ENCODE assay signal across 22 cellular contexts in the genomic region with DNA sequence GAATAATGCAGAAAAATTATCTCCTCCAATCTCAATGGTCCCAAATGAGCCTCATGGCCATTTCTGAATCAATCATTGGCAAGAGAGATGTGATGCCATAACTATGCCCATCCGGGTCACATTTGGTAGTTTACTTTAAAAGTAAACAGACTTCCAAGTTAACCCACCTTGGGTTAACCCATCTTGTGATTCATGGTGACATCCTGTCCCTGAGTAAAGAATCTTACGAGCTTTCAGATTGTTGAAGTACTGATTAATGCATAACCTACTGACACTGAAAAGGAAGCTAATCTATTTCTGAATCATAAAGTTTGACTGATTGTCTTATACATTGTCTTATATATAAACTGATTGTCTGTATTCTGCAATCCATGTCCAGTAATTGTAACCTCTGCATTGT.
A peak's percentile ranks its signal among the peaks of the same experiment; 100 is the strongest.
DNase-seq lines count a peak whose midpoint lies in the region; ATAC-seq, FAIRE-seq and TF ChIP-seq lines count a peak whose summit lies in the region.
"Had no signal": no experiment of that assay in that cellular context is flagged by ENCODE, and none has a peak within 500 bp of the region (broad histone marks: within the 10 kb centered on the region; RNA-seq: fewer than 3 reads in every experiment).

No MANE protein-coding gene starts in this region.

- no peak overlapping the region for H3K9ac ChIP-seq in PC-3 (ENCODE audit: low read length)
- H3K9ac ChIP-seq: KMS-11 had no signal

- no TSS peak for BruUV-seq in PC-3 (replicated peaks; lab: Mats Ljungman, UMichigan)

- intact Hi-C loops in PC-3 (cut with micrococcal nuclease) (no loop called here), gastrocnemius medialis (cut with DNase I; ENCODE audit: low total_unique reads) (no loop called here), esophagus squamous epithelium (cut with DNase I) (no loop called here)

- in situ Hi-C loops in gastrocnemius medialis (cut with MboI; ENCODE audit: low sequenced_read_pairs in 4 of 4) = no loop called here

- no peak for DNase-seq in GM19239 (ENCODE audit: insufficient read length, low spot score)
- peak; percentile 47 for DNase-seq in PC-3
- peak; percentile 5 for DNase-seq in epithelial cell of esophagus (ENCODE audit: low read depth)
- DNase-seq in gastrocnemius medialis = no peak
- DNase-seq in small intestine = no peak
- DNase-seq in esophagus squamous epithelium (lab: John Stamatoyannopoulos, UW) = no peak
- DNase-seq: ACHN; BE2C; C1 segment of cervical spinal cord; CD4-positive, CD25-positive, alpha-beta regulatory T cell; CD8-positive, alpha-beta memory T cell; COR-L47; DMS 273 treated with DMSO at 0.1 percent for 48 hours; DMS53; DND-41; EL had no signal

- H3K4me3 ChIP-seq in PC-3 (ENCODE audit: low read length) (no peak overlapping the region), epithelial cell of esophagus (ENCODE audit: low read length) (no peak overlapping the region), gastrocnemius medialis (no peak overlapping the region), small intestine (ENCODE audit: low read depth in 1 of 2, low read length in 2 of 2) (no peak overlapping the region), esophagus squamous epithelium (no peak overlapping the region)
- H3K4me3 ChIP-seq: HAP-1 had no signal

- H3K27me3 ChIP-seq in PC-3 (ENCODE audit: low read length) (no peaks in the 10 kb centered on the region), gastrocnemius medialis (no peaks in the 10 kb centered on the region), small intestine (ENCODE audit: control insufficient read depth in 2 of 2, insufficient read depth in 2 of 2, low read length in 2 of 2) (no peaks in the 10 kb centered on the region), esophagus squamous epithelium (no peaks in the 10 kb centered on the region)
- H3K27me3 ChIP-seq: BE2C had no signal

- H3K4me1 ChIP-seq in PC-3 (ENCODE audit: insufficient read depth, low read length) = no peaks in the 10 kb centered on the region
- no peaks in the 10 kb centered on the region for H3K4me1 ChIP-seq in gastrocnemius medialis
- H3K4me1 ChIP-seq in small intestine (ENCODE audit: control insufficient read depth in 2 of 2, insufficient read depth in 1 of 2, low read depth in 1 of 2, low read length in 1 of 2) = no peaks in the 10 kb centered on the region
- no peaks in the 10 kb centered on the region for H3K4me1 ChIP-seq in esophagus squamous epithelium
- H3K4me1 ChIP-seq: HAP-1 had no signal

- WGBS in small intestine, 3 donors = 81 to 83% (median 82%) methylated on average over 2 of the region's 2 CpGs
- 75% methylated on average over 2 of the region's 2 CpGs for WGBS in esophagus squamous epithelium, 2 donors

- H4K20me1 ChIP-seq in PC-3 (ENCODE audit: low read length) = no peaks in the 10 kb centered on the region

- H3K9me3 ChIP-seq in PC-3 (ENCODE audit: low read length) (no peaks in the 10 kb centered on the region), gastrocnemius medialis (no peaks in the 10 kb centered on the region), small intestine (ENCODE audit: control insufficient read depth, low read depth) (no peaks in the 10 kb centered on the region), esophagus squamous epithelium (no peaks in the 10 kb centered on the region)
- H3K9me3 ChIP-seq: BE2C, HAP-1 had no signal

- CTCF ChIA-PET in PC-3 (lab: Charles Lee) = no interaction called here

- POLR2A ChIA-PET in PC-3 (lab: Charles Lee; ENCODE audit: unreplicated experiment) = no interaction called here

- H3K27ac ChIP-seq in PC-3 (ENCODE audit: low read length) (no peak overlapping the region), gastrocnemius medialis (no peak overlapping the region), small intestine (ENCODE audit: low read depth in 1 of 2, low read length in 1 of 2) (no peak overlapping the region), esophagus squamous epithelium (no peak overlapping the region)
- H3K27ac ChIP-seq: KMS-11 had no signal

- ATAC-seq in PC-3 (peak; percentile 70), gastrocnemius medialis (no peak)

- TF ChIP-seq POLR2A in gastrocnemius medialis (IDR thresholded peaks at IDR 0.05) = no peak
- TF ChIP-seq POLR2A in esophagus squamous epithelium (IDR thresholded peaks at IDR 0.05) = no peak

- no peaks in the 10 kb centered on the region for H3K9me2 ChIP-seq in PC-3 (replicated peaks; ENCODE audit: low read length)

- no peak overlapping the region for H3K4me2 ChIP-seq in PC-3 (ENCODE audit: low read length)
- H3K4me2 ChIP-seq: KMS-11 had no signal

- no peaks in the 10 kb centered on the region for H3F3A ChIP-seq in PC-3 (ENCODE audit: low read length, unreplicated experiment)

- no peaks in the 10 kb centered on the region for H3K36me3 ChIP-seq in PC-3 (ENCODE audit: low read depth, low read length)
- H3K36me3 ChIP-seq in gastrocnemius medialis = no peaks in the 10 kb centered on the region
- no peaks in the 10 kb centered on the region for H3K36me3 ChIP-seq in small intestine (ENCODE audit: control insufficient read depth in 2 of 2, insufficient read depth in 2 of 2, low read length in 2 of 2)
- H3K36me3 ChIP-seq in esophagus squamous epithelium = no peaks in the 10 kb centered on the region
- H3K36me3 ChIP-seq: BE2C, HAP-1 had no signal

- TF ChIP-seq CTCF in PC-3 (conservative IDR thresholded peaks at IDR 0.05; ENCODE audit: low read depth, low read length) = no peak
- TF ChIP-seq CTCF in epithelial cell of esophagus (IDR thresholded peaks at IDR 0.05; ENCODE audit: insufficient read depth, low read depth, low read length, missing control alignments) = no peak
- no peak for TF ChIP-seq CTCF in gastrocnemius medialis (IDR thresholded peaks at IDR 0.05 in 4 of 5, conservative IDR thresholded peaks at IDR 0.05 in 1 of 5)
- TF ChIP-seq CTCF in esophagus squamous epithelium (IDR thresholded peaks at IDR 0.05) = no peak

- no peaks in the 10 kb centered on the region for H3K79me2 ChIP-seq in PC-3 (ENCODE audit: low read length)

- FAIRE-seq in GM19239 (lab: Jason Lieb, UNC) = peak; percentile 31
- FAIRE-seq in small intestine (lab: Jason Lieb, UNC) = no peak
- FAIRE-seq: G401.6, GM12892, GM18507, H1 had no signal

- H2AFZ ChIP-seq in PC-3 (ENCODE audit: low read length) = no peak overlapping the region

Comparison
In these comparisons a context has a peak if more than half of its experiments do, and no peak if none do; other contexts are left out.
1. DNase-seq: peak in PC-3 (single experiment) and epithelial cell of esophagus (single experiment); none in GM19239 (single experiment), gastrocnemius medialis (0 of 2), small intestine (single experiment) and esophagus squamous epithelium (single experiment).